Comparison of ENCODE assay signal across 8 cellular contexts in the genomic region with DNA sequence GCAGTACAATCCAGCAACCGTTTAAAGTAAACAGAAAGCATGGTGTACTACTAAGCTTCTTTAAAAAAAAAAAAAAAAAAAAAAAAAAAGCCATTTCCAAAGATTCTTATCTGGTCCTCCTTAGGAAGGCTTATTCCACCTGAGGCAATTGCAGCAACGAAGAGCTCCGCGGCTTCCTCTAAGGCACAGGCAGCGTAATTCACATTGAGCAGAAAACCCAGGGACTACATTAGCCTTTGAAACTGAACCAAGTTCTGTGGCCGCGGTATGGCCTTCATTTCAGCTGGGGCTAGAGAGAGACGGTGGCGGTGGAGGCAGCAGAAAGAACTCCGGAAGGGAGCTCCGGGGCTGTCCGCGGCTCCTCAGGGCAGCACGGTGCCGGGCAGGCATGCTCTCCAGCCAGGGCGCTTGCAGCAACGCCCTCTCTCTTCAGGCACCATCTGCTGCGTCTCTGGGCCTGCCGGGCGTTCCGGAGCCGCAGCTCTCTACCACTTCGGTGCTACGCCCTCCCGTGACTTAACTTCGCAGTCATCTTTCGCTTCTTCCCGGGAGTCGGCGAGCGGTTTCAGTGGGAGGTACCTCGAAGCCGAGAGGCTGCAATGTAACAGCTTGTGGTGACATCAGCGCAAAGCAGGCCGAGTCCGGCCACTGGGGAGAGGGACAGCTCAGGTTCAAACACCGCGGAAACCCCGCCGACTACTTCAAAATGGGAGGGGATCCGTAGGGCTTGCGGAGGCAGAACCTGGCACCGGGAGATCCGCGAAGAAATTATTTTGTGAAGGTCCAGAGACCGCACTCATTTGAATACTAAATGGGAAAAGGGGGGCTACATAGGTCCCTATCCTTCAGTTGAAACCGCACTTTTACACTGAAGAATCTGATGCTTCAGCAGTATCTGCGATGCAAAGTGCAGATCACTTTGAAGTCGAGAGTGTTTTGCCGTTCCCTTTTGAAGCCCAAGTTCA.
A peak's percentile ranks its signal among the peaks of the same experiment; 100 is the strongest.
DNase-seq lines count a peak whose midpoint lies in the region; ATAC-seq and TF ChIP-seq lines count a peak whose summit lies in the region.

No MANE protein-coding gene starts in this region.

- H3K4me3 ChIP-seq in NT2/D1 (ENCODE audit: insufficient read length, low read depth) (peak overlapping the region; percentile 35), esophagus squamous epithelium (peak overlapping the region; percentile 46 to 77 (median 58)), mucosa of stomach (ENCODE audit: low read length) (peak overlapping the region; percentile 16)

- H3K9ac ChIP-seq in NT2/D1 (ENCODE audit: insufficient read length, low read depth) (peak overlapping the region; percentile 73), mucosa of stomach (ENCODE audit: low read length) (peak overlapping the region; percentile 81)

- WGBS in esophagus squamous epithelium, 2 donors: 2% methylated on average over 29 to 32 of the region's 50 CpGs

- H3K27ac ChIP-seq in esophagus squamous epithelium: peak overlapping the region; percentile 87 to 97 (median 95)

- intact Hi-C loops in esophagus squamous epithelium (cut with DNase I): no loop called here

- ATAC-seq in GM21390 (IDR thresholded peaks at IDR 0.05; ENCODE audit: unreplicated experiment): peak; percentile 93

- peak in 5 of 6 experiments; percentile 34 to 62 (median 41) for TF ChIP-seq CTCF in esophagus squamous epithelium (IDR thresholded peaks at IDR 0.05)

- DNase-seq in DMS 273 (lab: John Stamatoyannopoulos, UW; ENCODE audit: unreplicated experiment) (peak; percentile 99), HT1080 (ENCODE audit: low read depth) (peak; percentile 98), NT2/D1 (ENCODE audit: low read depth, low spot score) (peak; percentile 84), activated T-cell treated with anti-CD3 and anti-CD28 coated beads for 48 hours (ENCODE audit: low read depth) (peak; percentile 67), esophagus squamous epithelium (lab: John Stamatoyannopoulos, UW) (peak; percentile 67)
- peak; percentile 11 to 26 for DNase-seq in stimulated activated CD8-positive, alpha-beta memory T cell treated with anti-CD3 and anti-CD28 coated beads, Interleukin-4, amount 100 ng/mL, for 4 hours (ENCODE audit: low read depth in 2 of 2, low spot score in 1 of 2)

- TF ChIP-seq POLR2A in esophagus squamous epithelium (IDR thresholded peaks at IDR 0.05): peak in 3 of 4 donors; percentile 84 to 94 (median 89)

- no peaks in the 10 kb centered on the region for H3K4me1 ChIP-seq in NT2/D1 (ENCODE audit: insufficient read depth, insufficient read length)
- peaks cover 5 to 60% (median 5%) of the 10 kb centered on the region in 3 donors for H3K4me1 ChIP-seq in esophagus squamous epithelium
- peaks cover 23% of the 10 kb centered on the region for H3K4me1 ChIP-seq in mucosa of stomach (ENCODE audit: control insufficient read depth, insufficient read depth, low read length)

- H3K36me3 ChIP-seq in NT2/D1 (ENCODE audit: insufficient read depth, insufficient read length, low read length): no peaks in the 10 kb centered on the region
- H3K36me3 ChIP-seq in esophagus squamous epithelium: no peaks in the 10 kb centered on the region
- H3K36me3 ChIP-seq in mucosa of stomach (ENCODE audit: control insufficient read depth, insufficient read depth, low read length): no peaks in the 10 kb centered on the region

- no peaks in the 10 kb centered on the region for H3K9me3 ChIP-seq in NT2/D1 (ENCODE audit: insufficient read depth, low read length)
- H3K9me3 ChIP-seq in esophagus squamous epithelium: no peaks in the 10 kb centered on the region
- H3K9me3 ChIP-seq in mucosa of stomach (ENCODE audit: control insufficient read depth, low read length): no peaks in the 10 kb centered on the region

- no peaks in the 10 kb centered on the region for H3K27me3 ChIP-seq in NT2/D1 (ENCODE audit: insufficient read depth, insufficient read length)
- no peaks in the 10 kb centered on the region for H3K27me3 ChIP-seq in esophagus squamous epithelium
- H3K27me3 ChIP-seq in mucosa of stomach (ENCODE audit: control insufficient read depth, insufficient read depth, low read length): no peaks in the 10 kb centered on the region

Comparison
In these comparisons a context has a peak if more than half of its experiments do, and no peak if none do; other contexts are left out.
1. Peak in every context shown above with its lines: DNase-seq, ATAC-seq, H3K4me3 ChIP-seq and H3K27ac ChIP-seq.
2. DNase-seq: peak in every context shown above with its lines; median percentile 99 in DMS 273; 98 in HT1080; 84 in NT2/D1; 67 in activated T-cell treated with anti-CD3 and anti-CD28 coated beads for 48 hours; 67 in esophagus squamous epithelium; 18 in stimulated activated CD8-positive, alpha-beta memory T cell treated with anti-CD3 and anti-CD28 coated beads, Interleukin-4, amount 100 ng/mL, for 4 hours.